1 cellular context compared by ENCODE assay signal in genomic region chr5:180090098-180090768, GRCh38.
TF ChIP-seq lines count a peak whose summit lies in the region.

No MANE protein-coding gene starts in this region.

TF ChIP-seq in HEK293, 187 proteins besides CTCF, POLR2A, EP300 and RAD21 (continued from another document and continues in another):
- no peak for TF ChIP-seq ZNF518A (tag by site-specific recombination; conservative IDR thresholded peaks at IDR 0.05; ENCODE audit: low read depth)
- TF ChIP-seq YY1 (tag by site-specific recombination; IDR thresholded peaks at IDR 0.05) = no peak
- no peak for TF ChIP-seq ZNF239 (tag by site-specific recombination; IDR thresholded peaks at IDR 0.05)
- no peak for TF ChIP-seq ZNF23 (tag by site-specific recombination; IDR thresholded peaks at IDR 0.05; ENCODE audit: borderline replicate concordance)
- no peak for TF ChIP-seq ZNF280D (tag by site-specific recombination; IDR thresholded peaks at IDR 0.05)
- TF ChIP-seq ZBTB21 (tag by site-specific recombination; IDR thresholded peaks at IDR 0.05) = no peak
- no peak for TF ChIP-seq ZNF626 (tag by site-specific recombination; IDR thresholded peaks at IDR 0.05)
- TF ChIP-seq ZNF624 (tag by site-specific recombination; IDR thresholded peaks at IDR 0.05) = no peak
- TF ChIP-seq ZNF146 (tag by site-specific recombination; IDR thresholded peaks at IDR 0.05) = no peak
- TF ChIP-seq HOXD13 (CRISPR knock-in tag; IDR thresholded peaks at IDR 0.05; ENCODE audit: borderline replicate concordance) = no peak
- no peak for TF ChIP-seq ZNF664 (tag by site-specific recombination; IDR thresholded peaks at IDR 0.05)
- peak; percentile 78 for TF ChIP-seq SP7 (tag by site-specific recombination; IDR thresholded peaks at IDR 0.05)
- no peak for TF ChIP-seq YY2 (tag by site-specific recombination; IDR thresholded peaks at IDR 0.05)
- TF ChIP-seq KLF7 (tag by site-specific recombination; IDR thresholded peaks at IDR 0.05; ENCODE audit: borderline replicate concordance) = peak; percentile 83
- no peak for TF ChIP-seq ZNF658 (tag by site-specific recombination; IDR thresholded peaks at IDR 0.05)
- no peak for TF ChIP-seq MZF1 (tag by site-specific recombination; IDR thresholded peaks at IDR 0.05; ENCODE audit: borderline replicate concordance)
- no peak for TF ChIP-seq ZNF341 (tag by site-specific recombination; IDR thresholded peaks at IDR 0.05; ENCODE audit: low read depth)
- 0 out of 2 replicates have a peak, but pooled peaks have one; percentile 34 for TF ChIP-seq ZSCAN16 (tag by site-specific recombination; IDR thresholded peaks at IDR 0.05)
- TF ChIP-seq ZBTB17 (tag by site-specific recombination; IDR thresholded peaks at IDR 0.05) = peak; percentile 85
- TF ChIP-seq, protein P1, sequence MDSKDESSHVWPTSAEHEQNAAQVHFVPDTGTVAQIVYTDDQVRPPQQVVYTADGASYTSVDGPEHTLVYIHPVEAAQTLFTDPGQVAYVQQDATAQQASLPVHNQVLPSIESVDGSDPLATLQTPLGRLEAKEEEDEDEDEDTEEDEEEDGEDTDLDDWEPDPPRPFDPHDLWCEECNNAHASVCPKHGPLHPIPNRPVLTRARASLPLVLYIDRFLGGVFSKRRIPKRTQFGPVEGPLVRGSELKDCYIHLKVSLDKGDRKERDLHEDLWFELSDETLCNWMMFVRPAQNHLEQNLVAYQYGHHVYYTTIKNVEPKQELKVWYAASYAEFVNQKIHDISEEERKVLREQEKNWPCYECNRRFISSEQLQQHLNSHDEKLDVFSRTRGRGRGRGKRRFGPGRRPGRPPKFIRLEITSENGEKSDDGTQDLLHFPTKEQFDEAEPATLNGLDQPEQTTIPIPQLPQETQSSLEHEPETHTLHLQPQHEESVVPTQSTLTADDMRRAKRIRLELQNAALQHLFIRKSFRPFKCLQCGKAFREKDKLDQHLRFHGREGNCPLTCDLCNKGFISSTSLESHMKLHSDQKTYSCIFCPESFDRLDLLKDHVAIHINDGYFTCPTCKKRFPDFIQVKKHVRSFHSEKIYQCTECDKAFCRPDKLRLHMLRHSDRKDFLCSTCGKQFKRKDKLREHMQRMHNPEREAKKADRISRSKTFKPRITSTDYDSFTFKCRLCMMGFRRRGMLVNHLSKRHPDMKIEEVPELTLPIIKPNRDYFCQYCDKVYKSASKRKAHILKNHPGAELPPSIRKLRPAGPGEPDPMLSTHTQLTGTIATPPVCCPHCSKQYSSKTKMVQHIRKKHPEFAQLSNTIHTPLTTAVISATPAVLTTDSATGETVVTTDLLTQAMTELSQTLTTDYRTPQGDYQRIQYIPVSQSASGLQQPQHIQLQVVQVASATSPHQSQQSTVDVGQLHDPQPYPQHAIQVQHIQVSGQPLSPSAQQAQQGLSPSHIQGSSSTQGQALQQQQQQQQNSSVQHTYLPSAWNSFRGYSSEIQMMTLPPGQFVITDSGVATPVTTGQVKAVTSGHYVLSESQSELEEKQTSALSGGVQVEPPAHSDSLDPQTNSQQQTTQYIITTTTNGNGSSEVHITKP (tag by site-specific recombination; IDR thresholded peaks at IDR 0.05) = peak; percentile 45
- no peak for TF ChIP-seq ZNF501 (tag by site-specific recombination; IDR thresholded peaks at IDR 0.05)
- TF ChIP-seq ZNF561 (tag by site-specific recombination; IDR thresholded peaks at IDR 0.05; ENCODE audit: borderline replicate concordance) = peak; percentile 59; the same call in 1 of the 2 replicates
- no peak for TF ChIP-seq ZNF221 (tag by site-specific recombination; IDR thresholded peaks at IDR 0.05; ENCODE audit: borderline replicate concordance)
- no peak for TF ChIP-seq ZBTB6 (tag by site-specific recombination; IDR thresholded peaks at IDR 0.05)
- no peak for TF ChIP-seq ZNF140 (tag by site-specific recombination; IDR thresholded peaks at IDR 0.05)
- 0 out of 2 replicates have a peak, but pooled peaks have one; percentile 25 for TF ChIP-seq ZFP37 (tag by site-specific recombination; IDR thresholded peaks at IDR 0.05)
- TF ChIP-seq ZNF677 (tag by site-specific recombination; IDR thresholded peaks at IDR 0.05) = no peak
- no peak for TF ChIP-seq SCRT1 (tag by site-specific recombination; IDR thresholded peaks at IDR 0.05; ENCODE audit: borderline replicate concordance)
- TF ChIP-seq PATZ1 (tag by site-specific recombination; IDR thresholded peaks at IDR 0.05) = peak; percentile 98
- peak; percentile 65; the same call in 1 of the 2 replicates for TF ChIP-seq ZNF600 (tag by site-specific recombination; IDR thresholded peaks at IDR 0.05)
- TF ChIP-seq, protein P2, sequence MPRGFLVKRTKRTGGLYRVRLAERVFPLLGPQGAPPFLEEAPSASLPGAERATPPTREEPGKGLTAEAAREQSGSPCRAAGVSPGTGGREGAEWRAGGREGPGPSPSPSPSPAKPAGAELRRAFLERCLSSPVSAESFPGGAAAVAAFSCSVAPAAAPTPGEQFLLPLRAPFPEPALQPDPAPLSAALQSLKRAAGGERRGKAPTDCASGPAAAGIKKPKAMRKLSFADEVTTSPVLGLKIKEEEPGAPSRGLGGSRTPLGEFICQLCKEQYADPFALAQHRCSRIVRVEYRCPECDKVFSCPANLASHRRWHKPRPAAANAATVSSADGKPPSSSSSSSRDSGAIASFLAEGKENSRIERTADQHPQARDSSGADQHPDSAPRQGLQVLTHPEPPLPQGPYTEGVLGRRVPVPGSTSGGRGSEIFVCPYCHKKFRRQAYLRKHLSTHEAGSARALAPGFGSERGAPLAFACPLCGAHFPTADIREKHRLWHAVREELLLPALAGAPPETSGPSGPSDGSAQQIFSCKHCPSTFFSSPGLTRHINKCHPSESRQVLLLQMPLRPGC (tag by site-specific recombination; IDR thresholded peaks at IDR 0.05) = no peak
- no peak for TF ChIP-seq ZNF585B (tag by site-specific recombination; IDR thresholded peaks at IDR 0.05)
- no peak for TF ChIP-seq ZNF544 (tag by site-specific recombination; IDR thresholded peaks at IDR 0.05)
- peak; percentile 42; the same call in 1 of the 2 replicates for TF ChIP-seq ZNF610 (tag by site-specific recombination; IDR thresholded peaks at IDR 0.05; ENCODE audit: borderline replicate concordance)
- TF ChIP-seq ZSCAN23 (tag by site-specific recombination; IDR thresholded peaks at IDR 0.05) = no peak
- peak; percentile 38 for TF ChIP-seq ZNF335 (tag by site-specific recombination; conservative IDR thresholded peaks at IDR 0.05)
- TF ChIP-seq ZNF423 (tag by site-specific recombination; IDR thresholded peaks at IDR 0.05) = peak; percentile 44; the same call in 1 of the 2 replicates
- no peak for TF ChIP-seq ZNF670 (tag by site-specific recombination; IDR thresholded peaks at IDR 0.05; ENCODE audit: low read depth)
- TF ChIP-seq ZBTB49 (tag by site-specific recombination; IDR thresholded peaks at IDR 0.05; ENCODE audit: low read depth) = no peak
- peak; percentile 97 for TF ChIP-seq ZFHX2 (tag by site-specific recombination; conservative IDR thresholded peaks at IDR 0.05)
- no peak for TF ChIP-seq ZNF132 (tag by site-specific recombination; IDR thresholded peaks at IDR 0.05; ENCODE audit: borderline replicate concordance)
- TF ChIP-seq GLIS1 (tag by site-specific recombination; IDR thresholded peaks at IDR 0.05) = peak; percentile 58
